In the genomic region with DNA sequence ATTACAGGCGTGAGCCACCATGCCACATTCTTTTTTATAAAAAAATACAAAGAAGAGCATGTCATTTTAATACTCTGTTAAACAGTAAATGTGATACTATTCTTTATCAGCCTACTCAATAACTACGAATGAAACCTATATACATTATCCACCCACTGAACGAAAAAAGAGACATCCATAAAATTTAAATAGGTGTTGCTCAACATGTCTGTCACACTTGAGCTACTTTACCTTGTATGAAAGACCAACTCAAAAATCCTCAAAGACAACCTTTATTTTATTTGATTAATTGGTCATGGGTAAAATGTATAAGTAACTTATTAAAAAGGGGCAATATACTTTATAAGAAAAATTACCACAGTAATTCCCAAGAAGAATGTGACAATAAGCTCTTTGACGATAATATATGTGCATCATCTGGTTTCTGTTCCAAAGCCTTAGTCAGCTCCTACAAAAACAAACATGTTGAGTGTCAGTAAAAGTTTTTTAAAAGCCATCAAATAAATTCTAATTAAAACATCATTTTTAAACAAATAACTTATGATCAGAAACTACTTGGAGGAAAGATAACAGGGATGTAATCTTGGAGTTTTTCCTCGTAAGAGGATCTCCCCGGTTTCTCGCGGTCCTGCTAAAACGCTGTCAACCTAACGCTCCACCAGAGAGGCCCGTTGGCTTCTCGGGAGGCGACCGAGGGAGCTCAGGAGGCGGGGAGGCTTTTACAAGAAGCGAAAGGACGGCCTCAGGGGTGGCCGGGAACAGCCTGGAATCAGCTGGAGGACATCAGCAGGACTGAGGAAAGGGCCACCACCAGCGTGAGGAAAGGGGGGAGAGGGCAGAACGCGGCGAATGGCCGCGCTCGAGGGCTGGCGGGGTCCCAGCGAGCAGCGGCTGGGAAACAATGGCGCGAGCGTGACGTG, we compare ENCODE assay signal across 8 cellular contexts. TPM values are rescaled to one million over a fixed set of nuclear protein-coding genes. Genes with fewer than 3 reads are reported as not detected.
DNase-seq lines count a peak whose midpoint lies in the region; ATAC-seq, FAIRE-seq and TF ChIP-seq lines count a peak whose summit lies in the region.

No MANE protein-coding gene starts in this region.

- peak; percentile 51 for TF ChIP-seq POLR2A in HCT116 (IDR thresholded peaks at IDR 0.05; ENCODE audit: borderline replicate concordance, extremely low read depth, insufficient read depth, insufficient read length)

- H3K4me1 ChIP-seq in CD8-positive, alpha-beta memory T cell (ENCODE audit: insufficient read depth, low read length): no peaks in the 10 kb centered on the region
- H3K4me1 ChIP-seq in HCT116 (ENCODE audit: control insufficient read depth in 1 of 2, insufficient read depth in 2 of 2, low read length in 2 of 2) (peaks cover 4 to 12% of the 10 kb centered on the region in 2 experiments; a peak in 3 of 4 replicates), lung (ENCODE audit: control insufficient read depth in 2 of 2, insufficient read depth in 2 of 2, low read length in 2 of 2) (no peaks in the 10 kb centered on the region)

- TSS peak; percentile 77 for BruUV-seq in HCT116 (replicated peaks; lab: Mats Ljungman, UMichigan)

- RAD21 ChIA-PET in HCT116 (lab: Charles Lee; ENCODE audit: low non-redundant PET in 1 of 2, low total read pairs in 2 of 2, uncharacterized antibody in 2 of 2, unreplicated experiment in 2 of 2): interaction anchor here in 1 of 2 experiments (1.2 kb wide), 1 partner anchor 107 kb away, joined by 3 read pairs; no protein-coding TSS in a partner anchor

- no peaks in the 10 kb centered on the region for H3K9me3 Mint-ChIP-seq in CD8-positive, alpha-beta memory T cell

- POLR2A ChIA-PET in CD8-positive, alpha-beta memory T cell (lab: Charles Lee): interaction anchor here (0.7 to 1.0 kb wide), 2 partner anchors 37 to 98 kb away, joined by 4 to 5 read pairs; a partner anchor contains a TSS
- POLR2A ChIA-PET in HCT116 (lab: Charles Lee): interaction anchor here (0.6 to 1.0 kb wide), 3 partner anchors 9 to 37 kb away, joined by 3 read pairs; a partner anchor contains a TSS

- CTCF ChIA-PET in CD8-positive, alpha-beta memory T cell (lab: Charles Lee): interaction anchor here (0.7 to 1.3 kb wide), 3 partner anchors 10 to 44 kb away, joined by 3 to 6 read pairs (median 5); a partner anchor contains a TSS
- CTCF ChIA-PET in HCT116 (lab: Charles Lee): no interaction called here

- H4K20me1 ChIP-seq in HCT116 (ENCODE audit: insufficient read depth): no peaks in the 10 kb centered on the region

- no peaks in the 10 kb centered on the region for H3K27me3 Mint-ChIP-seq in CD8-positive, alpha-beta memory T cell

- peak overlapping the region; percentile 85 to 99 (median 95) for H3K4me3 Mint-ChIP-seq in CD8-positive, alpha-beta memory T cell

- peaks cover 7 to 14% (median 9%) of the 10 kb centered on the region in 3 donors for H3K4me1 Mint-ChIP-seq in CD8-positive, alpha-beta memory T cell

- FAIRE-seq in endometrium (lab: Jason Lieb, UNC): peak; percentile 74

- peak overlapping the region; percentile 75 for H3K4me3 ChIP-seq in CD8-positive, alpha-beta memory T cell (ENCODE audit: low read length)
- H3K4me3 ChIP-seq in HCT116 (replicated peaks in 1 of 2; ENCODE audit: low read depth in 1 of 2, low read length in 2 of 2) (peak overlapping the region; percentile 48 to 60), lung (peak overlapping the region; percentile 74)

- no peaks in the 10 kb centered on the region for H3K79me2 ChIP-seq in HCT116 (ENCODE audit: insufficient read depth, low read length)

- peaks cover 0 to 2% (median 0%) of the 10 kb centered on the region in 3 donors for H3K36me3 Mint-ChIP-seq in CD8-positive, alpha-beta memory T cell

- no peak for TF ChIP-seq CTCF in HCT116 (IDR thresholded peaks at IDR 0.05 in 2 of 3, conservative IDR thresholded peaks at IDR 0.05 in 1 of 3; ENCODE audit: borderline replicate concordance in 1 of 3, insufficient read depth in 1 of 3, low read depth in 2 of 3, low read length in 2 of 3)
- TF ChIP-seq CTCF in lung (IDR thresholded peaks at IDR 0.05; ENCODE audit: control extremely low read depth, extremely low read depth): no peak

- no peaks in the 10 kb centered on the region for H3K27me3 ChIP-seq in CD8-positive, alpha-beta memory T cell (ENCODE audit: insufficient read depth, low read length, poor library complexity, severe bottlenecking)
- H3K27me3 ChIP-seq in HCT116 (ENCODE audit: insufficient read depth, low read length) (no peaks in the 10 kb centered on the region), lung (ENCODE audit: control insufficient read depth, insufficient read depth) (no peaks in the 10 kb centered on the region)

- peak in 2 of 5 donors; percentile 16 to 37 for DNase-seq in CD8-positive, alpha-beta memory T cell
- no peak for DNase-seq in HCT116 (ENCODE audit: low read depth, low spot score)
- peak; percentile 55 for DNase-seq in NCI-H446 treated with DMSO at 0.1 percent for 48 hours (lab: John Stamatoyannopoulos, UW)
- DNase-seq in activated CD8-positive, alpha-beta memory T cell treated with anti-CD3 and anti-CD28 coated beads, Interleukin-2, amount 50 U/mL, for 48 hours: peak; percentile 75
- DNase-seq in lung (ENCODE audit: low spot score): peak; percentile 51
- peak; percentile 21 for DNase-seq in stimulated activated CD8-positive, alpha-beta memory T cell treated with anti-CD3 and anti-CD28 coated beads, Interleukin-15, amount 100 ng/mL, for 48 hours (ENCODE audit: low read depth in 2 of 2)

- peak; percentile 60 for ATAC-seq in HCT116
- ATAC-seq in lung (ENCODE audit: insufficient read depth, low FRiP score): peak; percentile 50
- ATAC-seq in GM18867 (IDR thresholded peaks at IDR 0.05; ENCODE audit: unreplicated experiment): no peak

- peak overlapping the region; percentile 67 for H3K27ac ChIP-seq in CD8-positive, alpha-beta memory T cell (ENCODE audit: low read depth, low read length)
- H3K27ac ChIP-seq in HCT116 (ENCODE audit: low read depth, low read length) (no peak overlapping the region), lung (ENCODE audit: low read depth in 1 of 2, low read length in 1 of 2) (peak overlapping the region; percentile 81 to 98)

- peak overlapping the region in 7 of 8 donors; percentile 7 to 98 (median 91) for H3K27ac Mint-ChIP-seq in CD8-positive, alpha-beta memory T cell

- peak overlapping the region; percentile 82 for H2AFZ ChIP-seq in HCT116 (ENCODE audit: low read depth, low read length, poor library complexity, severe bottlenecking)

- H3K36me3 ChIP-seq in CD8-positive, alpha-beta memory T cell (ENCODE audit: insufficient read depth, low read length): no peaks in the 10 kb centered on the region
- H3K36me3 ChIP-seq in HCT116 (ENCODE audit: control insufficient read depth in 1 of 2, insufficient read depth in 2 of 2, low read length in 2 of 2) (no peaks in the 10 kb centered on the region), lung (ENCODE audit: control insufficient read depth in 2 of 2, insufficient read depth in 2 of 2, low read length in 2 of 2) (no peaks in the 10 kb centered on the region)

- no peaks in the 10 kb centered on the region for H3K9me2 ChIP-seq in HCT116 (ENCODE audit: insufficient read depth)

- H3K9me3 ChIP-seq in CD8-positive, alpha-beta memory T cell (ENCODE audit: low read length): no peaks in the 10 kb centered on the region
- no peaks in the 10 kb centered on the region for H3K9me3 ChIP-seq in HCT116 (ENCODE audit: control insufficient read depth in 1 of 2, insufficient read depth in 1 of 2, low read depth in 1 of 2, low read length in 2 of 2)
- no peaks in the 10 kb centered on the region for H3K9me3 ChIP-seq in lung (ENCODE audit: control insufficient read depth in 2 of 2, insufficient read depth in 1 of 2, low read length in 1 of 2)

- intact Hi-C loops in HCT116 (cut with micrococcal nuclease): no loop called here

- peak overlapping the region; percentile 61 for H3K9ac ChIP-seq in HCT116 (ENCODE audit: low read length)

- WGBS in lung, 2 donors: 8% methylated on average over 32 of the region's 32 CpGs

- H3K4me2 ChIP-seq in HCT116 (ENCODE audit: low read length): peak overlapping the region; percentile 70

- no peak for TF ChIP-seq RAD21 in HCT116 (IDR thresholded peaks at IDR 0.05; ENCODE audit: low read depth)

TF ChIP-seq in HCT116, 20 proteins besides CTCF, POLR2A, EP300 and RAD21 (continues in another document):
- TF ChIP-seq POLR2AphosphoS5 (IDR thresholded peaks at IDR 0.05; ENCODE audit: low read depth, low read length): peak; percentile 48; the same call in 1 of the 2 replicates
- TF ChIP-seq EGR1 (IDR thresholded peaks at IDR 0.05; ENCODE audit: low read depth): no peak
- no peak for TF ChIP-seq ELF1 (IDR thresholded peaks at IDR 0.05; ENCODE audit: borderline replicate concordance, low read depth)

RNA-seq across cellular contexts. Expression of a gene that starts 13.5 kb away (rescaled TPM):
- under 1 TPM in 1 of 2 experiments, not detected in 1; 0.92 TPM for total RNA-seq in CD8-positive, alpha-beta memory T cell
- not detected for polyA plus RNA-seq in CD8-positive, alpha-beta memory T cell
- 3.9 TPM for total RNA-seq in HCT116 (2021; ENCODE audit: unreplicated experiment)
- polyA plus RNA-seq in HCT116 (2012): 1.1 and 1.6 TPM in 2 replicates
- total RNA-seq in lung: 1 to 10 TPM in 1 of 2 donors, under 1 TPM in 1; 0.77 to 2.2 TPM
- polyA plus RNA-seq in lung: under 1 TPM; 0.27 to 0.81 TPM

RNA-seq across cellular contexts. Expression of a gene that starts 36.8 kb away (rescaled TPM):
- 10 to 100 TPM; 90.8 to 93.0 TPM for total RNA-seq in CD8-positive, alpha-beta memory T cell
- polyA plus RNA-seq in CD8-positive, alpha-beta memory T cell: 19.8 TPM
- 36.4 TPM for total RNA-seq in HCT116 (2021; ENCODE audit: unreplicated experiment)
- polyA plus RNA-seq in HCT116 (2012): 19.3 and 19.6 TPM in 2 replicates
- 10 to 100 TPM; 14.4 to 42.5 TPM for total RNA-seq in lung
- polyA plus RNA-seq in lung: 10 to 100 TPM; 31.5 to 32.6 TPM
